14 cellular contexts compared by ENCODE assay signal in genomic region chr14:71483154-71483553, GRCh38.
DNase-seq lines count a peak whose midpoint lies in the region; ATAC-seq and TF ChIP-seq lines count a peak whose summit lies in the region.
"Had no signal": no experiment of that assay in that cellular context is flagged by ENCODE, and none has a peak within 500 bp of the region (broad histone marks: within the 10 kb centered on the region; RNA-seq: fewer than 3 reads in every experiment).

No MANE protein-coding gene starts in this region.

- H3K4me3 Mint-ChIP-seq in WTC11 (no peak overlapping the region), nephron (no peak overlapping the region)
- H3K4me3 Mint-ChIP-seq: CD4-positive, CD25-positive, alpha-beta regulatory T cell; H9 had no signal

- no peak for ATAC-seq in WTC11

- no peaks in the 10 kb centered on the region for H3K9me3 ChIP-seq in SJSA1 (replicated peaks)
- H3K9me3 ChIP-seq: BE2C had no signal

- H3K36me3 ChIP-seq in SJSA1 = no peaks in the 10 kb centered on the region
- H3K36me3 ChIP-seq: BE2C had no signal

- H3K4me1 Mint-ChIP-seq in WTC11 (peaks cover 58% of the 10 kb centered on the region), nephron (peaks cover 41% of the 10 kb centered on the region)

- peaks cover 38% of the 10 kb centered on the region for H3K4me1 ChIP-seq in SJSA1 (replicated peaks)
- H3K4me1 ChIP-seq: BE2C had no signal

- intact Hi-C loops in posterior cingulate gyrus (cut with DNase I) = no loop called here

- TF ChIP-seq CTCF in WTC11 (IDR thresholded peaks at IDR 0.05) (no peak), nephron (IDR thresholded peaks at IDR 0.05; ENCODE audit: unreplicated experiment in 3 of 3) (no peak)

- H3K27me3 Mint-ChIP-seq in WTC11 (ENCODE audit: low read depth) (no peaks in the 10 kb centered on the region), nephron (ENCODE audit: low read depth) (no peaks in the 10 kb centered on the region)
- H3K27me3 Mint-ChIP-seq: CD4-positive, CD25-positive, alpha-beta regulatory T cell had no signal

- no peak overlapping the region for H3K4me3 ChIP-seq in SJSA1

- 0 out of 2 replicates have a peak overlapping the region, but pooled peaks have one; percentile 14 for H3K27ac Mint-ChIP-seq in WTC11
- H3K27ac Mint-ChIP-seq in nephron = peak overlapping the region; percentile 43 to 76 (median 73)

- H3K36me3 Mint-ChIP-seq in WTC11 = peaks cover 10% of the 10 kb centered on the region
- peaks cover 11% of the 10 kb centered on the region for H3K36me3 Mint-ChIP-seq in nephron (ENCODE audit: low read depth)

- peaks cover 4% of the 10 kb centered on the region for H3K9me3 Mint-ChIP-seq in WTC11
- no peaks in the 10 kb centered on the region for H3K9me3 Mint-ChIP-seq in nephron
- H3K9me3 Mint-ChIP-seq: CD4-positive, CD25-positive, alpha-beta regulatory T cell had no signal

- DNase-seq in SJSA1 (ENCODE audit: low read depth in 1 of 2, low spot score in 2 of 2) = no peak
- DNase-seq in WTC11 (ENCODE audit: low spot score) = no peak
- peak; percentile 8 for DNase-seq in superior temporal gyrus (ENCODE audit: extremely low spot score)
- no peak for DNase-seq in activated naive CD4-positive, alpha-beta T cell treated with anti-CD3 and anti-CD28 coated beads, Interleukin-2, amount 50 U/mL, for 16 hours
- DNase-seq in activated effector memory CD4-positive, alpha-beta T cell treated with Interleukin-2 at 50 U/mL for 16 hours = no peak
- no peak for DNase-seq in posterior cingulate gyrus
- DNase-seq: ACHN; BE2C; C1 segment of cervical spinal cord; CD4-positive, CD25-positive, alpha-beta regulatory T cell; DMS153; GDM1; H9 had no signal

- CTCF ChIA-PET in WTC11 (lab: Charles Lee) = no interaction called here

- 0 out of 2 replicates have a peak overlapping the region, but pooled peaks have one; percentile 42 for H3K27ac ChIP-seq in SJSA1

- POLR2A ChIA-PET in WTC11 (lab: Charles Lee) = no interaction called here

- H3K27me3 ChIP-seq in SJSA1 (replicated peaks) = no peaks in the 10 kb centered on the region
- H3K27me3 ChIP-seq: BE2C had no signal

TF ChIP-seq in WTC11, 78 proteins besides CTCF, POLR2A, EP300 and RAD21:
- TF ChIP-seq ZNF396 (CRISPR knock-in tag; IDR thresholded peaks at IDR 0.05; ENCODE audit: borderline replicate concordance) = no peak
- no peak for TF ChIP-seq ZNF121 (CRISPR knock-in tag; IDR thresholded peaks at IDR 0.05)
- TF ChIP-seq ZSCAN18 (CRISPR knock-in tag; IDR thresholded peaks at IDR 0.05) = no peak
